In the genomic region with DNA sequence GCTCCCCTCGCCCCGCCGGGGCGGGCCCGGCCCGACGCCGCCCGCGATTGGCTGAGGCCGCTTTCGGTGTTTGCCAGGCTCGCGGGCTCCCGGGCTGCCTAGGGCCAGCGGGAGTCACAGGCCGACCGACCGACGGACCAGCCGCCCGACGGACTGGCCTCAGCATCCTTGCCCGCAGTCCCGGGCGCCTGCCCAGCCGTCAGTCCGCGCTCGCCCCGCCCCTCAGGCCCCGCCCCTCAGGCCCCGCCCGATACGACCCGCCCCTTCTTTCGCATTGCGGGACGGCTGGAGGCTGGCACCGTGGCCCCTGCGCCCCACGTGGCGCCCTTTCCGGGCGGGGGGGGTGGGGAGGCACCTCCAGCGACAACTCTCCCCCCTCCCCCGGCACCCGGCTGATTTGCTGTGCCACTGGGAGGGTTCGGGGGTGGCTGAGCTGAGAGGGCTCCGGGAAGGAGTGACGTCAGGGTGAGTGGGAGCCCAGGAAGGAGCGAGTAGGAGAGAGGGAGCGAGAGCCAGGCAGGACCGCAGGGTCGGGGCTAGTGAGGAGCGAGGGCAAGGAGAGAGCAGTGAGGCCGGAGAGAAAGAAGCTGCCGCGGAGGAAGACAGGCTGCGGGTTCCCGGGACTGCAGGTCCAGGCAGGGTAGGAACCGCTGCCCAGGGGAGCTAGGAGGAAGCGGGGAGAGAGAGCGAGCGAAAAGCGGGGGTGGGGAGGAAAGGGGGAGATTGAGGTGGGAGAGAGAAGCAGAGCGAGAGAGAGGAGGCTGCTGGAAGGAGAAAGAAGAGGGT, we compare ENCODE assay signal across 8 cellular contexts. TPM values are rescaled to one million over a fixed set of nuclear protein-coding genes. Genes with fewer than 3 reads are reported as not detected.
DNase-seq lines count a peak whose midpoint lies in the region; ATAC-seq and TF ChIP-seq lines count a peak whose summit lies in the region.

A gene with protein sequence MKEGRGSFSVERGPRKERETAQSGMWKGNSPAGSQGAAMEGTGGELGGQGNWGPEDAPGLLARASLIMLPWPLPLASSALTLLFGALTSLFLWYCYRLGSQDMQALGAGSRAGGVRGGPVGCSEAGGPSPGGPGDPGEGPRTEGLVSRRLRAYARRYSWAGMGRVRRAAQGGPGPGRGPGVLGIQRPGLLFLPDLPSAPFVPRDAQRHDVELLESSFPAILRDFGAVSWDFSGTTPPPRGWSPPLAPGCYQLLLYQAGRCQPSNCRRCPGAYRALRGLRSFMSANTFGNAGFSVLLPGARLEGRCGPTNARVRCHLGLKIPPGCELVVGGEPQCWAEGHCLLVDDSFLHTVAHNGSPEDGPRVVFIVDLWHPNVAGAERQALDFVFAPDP (plus strand): TSS at position 387 of the 786 bp plus-strand sequence. CDS start 484 bp downstream, outside the sequence.

- H3K18ac ChIP-seq in trophoblast cell (ENCODE audit: low read length), result no peak within 1 kb of the TSS

- H3K79me2 ChIP-seq in trophoblast cell (ENCODE audit: control insufficient read depth, insufficient read depth, low read length, poor library complexity), result no peaks in the 10 kb centered on the region

- no peak within 1 kb of the TSS for H2BK5ac ChIP-seq in trophoblast cell (ENCODE audit: low read depth, low read length, poor library complexity)

- no peak within 1 kb of the TSS for H3K27ac ChIP-seq in trophoblast cell (ENCODE audit: low read depth, low read length)
- no peak within 1 kb of the TSS for H3K27ac ChIP-seq in upper lobe of right lung

- TF ChIP-seq CTCF in upper lobe of right lung (IDR thresholded peaks at IDR 0.05), result no peak

- H3K4me1 ChIP-seq in trophoblast cell (ENCODE audit: control insufficient read depth in 1 of 2, insufficient read depth in 2 of 2, low read length in 2 of 2), result peaks cover 4 to 12% of the 10 kb centered on the region in 2 experiments
- no peaks in the 10 kb centered on the region for H3K4me1 ChIP-seq in upper lobe of right lung

- H4K12ac ChIP-seq in trophoblast cell (ENCODE audit: low read depth, low read length), result no peak within 1 kb of the TSS

- peak within 1 kb of the TSS; percentile 42 for H2AFZ ChIP-seq in trophoblast cell (ENCODE audit: insufficient read depth, low read length, poor library complexity)

- intact Hi-C loops in left cardiac atrium (cut with DNase I) (no loop called here), upper lobe of right lung (cut with DNase I) (no loop called here)

- no peak within 1 kb of the TSS for H2BK12ac ChIP-seq in trophoblast cell (ENCODE audit: low read length)

- DNase-seq in AG08395 (ENCODE audit: low spot score) (peak; percentile 91), GM19238 (ENCODE audit: insufficient read length, low spot score) (peak; percentile 83), LHCN-M2 (ENCODE audit: low read depth) (peak; percentile 81), amniotic epithelial cell (ENCODE audit: low read depth) (peak; percentile 96), left cardiac atrium (peak; percentile 76), trophoblast cell (peak in 1 of 2 donors; percentile 69), upper lobe of right lung (peak; percentile 90)

- no peaks in the 10 kb centered on the region for H3K27me3 ChIP-seq in trophoblast cell (ENCODE audit: insufficient read depth, low read length)
- H3K27me3 ChIP-seq in upper lobe of right lung, result peaks cover 19% of the 10 kb centered on the region

- H4K91ac ChIP-seq in trophoblast cell (ENCODE audit: low read depth, low read length), result no peak within 1 kb of the TSS

- peak within 1 kb of the TSS; percentile 77 for H3K4me3 ChIP-seq in trophoblast cell (ENCODE audit: low read depth, low read length)
- H3K4me3 ChIP-seq in upper lobe of right lung, result peak within 1 kb of the TSS; percentile 65

- H3K23ac ChIP-seq in trophoblast cell (ENCODE audit: low read length), result no peak within 1 kb of the TSS

- H3K9me3 ChIP-seq in trophoblast cell (ENCODE audit: insufficient read depth, low read depth, low read length) (no peaks in the 10 kb centered on the region), upper lobe of right lung (no peaks in the 10 kb centered on the region)

- H3K36me3 ChIP-seq in trophoblast cell (ENCODE audit: control insufficient read depth in 1 of 2, insufficient read depth in 2 of 2, low read length in 2 of 2) (no peaks in the 10 kb centered on the region), upper lobe of right lung (no peaks in the 10 kb centered on the region)

- peaks cover 2% of the 10 kb centered on the region for H3K79me1 ChIP-seq in trophoblast cell (ENCODE audit: low read length)

- no peak within 1 kb of the TSS for H2BK120ac ChIP-seq in trophoblast cell (ENCODE audit: insufficient read depth, low read length, poor library complexity)

- no peak within 1 kb of the TSS for H3K4ac ChIP-seq in trophoblast cell (ENCODE audit: low read depth, low read length)

- H2AK5ac ChIP-seq in trophoblast cell (ENCODE audit: low read length), result no peak within 1 kb of the TSS

- H3K9ac ChIP-seq in trophoblast cell (ENCODE audit: low read length), result no peak within 1 kb of the TSS

- no peak within 1 kb of the TSS for H4K8ac ChIP-seq in trophoblast cell (ENCODE audit: low read depth, low read length)

- no peak within 1 kb of the TSS for H3K14ac ChIP-seq in trophoblast cell (ENCODE audit: low read length)

- peak; percentile 78 for ATAC-seq in SK-N-SH treated with all-trans-retinoic acid at 6 μM for 48 hours
- ATAC-seq in left cardiac atrium, result peak; percentile 85 to 89
- ATAC-seq in upper lobe of right lung, result peak; percentile 87

- peak within 1 kb of the TSS; percentile 72 for H3K4me2 ChIP-seq in trophoblast cell (ENCODE audit: low read length)

- no CpG with 5 or more reads among the region's 67 CpGs for WGBS in trophoblast cell (ENCODE audit: extremely low coverage, insufficient coverage, insufficient read length)

TF ChIP-seq in SK-N-SH treated with all-trans-retinoic acid at 6 μM for 48 hours, 23 proteins besides CTCF, POLR2A, EP300 and RAD21:
- TF ChIP-seq TCF4 (CRISPR knock-in tag; IDR thresholded peaks at IDR 0.05; ENCODE audit: borderline replicate concordance) (no peak), ZC3H10 (CRISPR knock-in tag; IDR thresholded peaks at IDR 0.05) (no peak)
- TF ChIP-seq, protein P1, sequence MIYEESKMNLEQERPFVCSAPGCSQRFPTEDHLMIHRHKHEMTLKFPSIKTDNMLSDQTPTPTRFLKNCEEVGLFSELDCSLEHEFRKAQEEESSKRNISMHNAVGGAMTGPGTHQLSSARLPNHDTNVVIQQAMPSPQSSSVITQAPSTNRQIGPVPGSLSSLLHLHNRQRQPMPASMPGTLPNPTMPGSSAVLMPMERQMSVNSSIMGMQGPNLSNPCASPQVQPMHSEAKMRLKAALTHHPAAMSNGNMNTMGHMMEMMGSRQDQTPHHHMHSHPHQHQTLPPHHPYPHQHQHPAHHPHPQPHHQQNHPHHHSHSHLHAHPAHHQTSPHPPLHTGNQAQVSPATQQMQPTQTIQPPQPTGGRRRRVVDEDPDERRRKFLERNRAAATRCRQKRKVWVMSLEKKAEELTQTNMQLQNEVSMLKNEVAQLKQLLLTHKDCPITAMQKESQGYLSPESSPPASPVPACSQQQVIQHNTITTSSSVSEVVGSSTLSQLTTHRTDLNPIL (CRISPR knock-in tag; IDR thresholded peaks at IDR 0.05; ENCODE audit: low read depth), result 0 out of 2 replicates have a peak, but pooled peaks have one; percentile 17
- TF ChIP-seq, protein P2, sequence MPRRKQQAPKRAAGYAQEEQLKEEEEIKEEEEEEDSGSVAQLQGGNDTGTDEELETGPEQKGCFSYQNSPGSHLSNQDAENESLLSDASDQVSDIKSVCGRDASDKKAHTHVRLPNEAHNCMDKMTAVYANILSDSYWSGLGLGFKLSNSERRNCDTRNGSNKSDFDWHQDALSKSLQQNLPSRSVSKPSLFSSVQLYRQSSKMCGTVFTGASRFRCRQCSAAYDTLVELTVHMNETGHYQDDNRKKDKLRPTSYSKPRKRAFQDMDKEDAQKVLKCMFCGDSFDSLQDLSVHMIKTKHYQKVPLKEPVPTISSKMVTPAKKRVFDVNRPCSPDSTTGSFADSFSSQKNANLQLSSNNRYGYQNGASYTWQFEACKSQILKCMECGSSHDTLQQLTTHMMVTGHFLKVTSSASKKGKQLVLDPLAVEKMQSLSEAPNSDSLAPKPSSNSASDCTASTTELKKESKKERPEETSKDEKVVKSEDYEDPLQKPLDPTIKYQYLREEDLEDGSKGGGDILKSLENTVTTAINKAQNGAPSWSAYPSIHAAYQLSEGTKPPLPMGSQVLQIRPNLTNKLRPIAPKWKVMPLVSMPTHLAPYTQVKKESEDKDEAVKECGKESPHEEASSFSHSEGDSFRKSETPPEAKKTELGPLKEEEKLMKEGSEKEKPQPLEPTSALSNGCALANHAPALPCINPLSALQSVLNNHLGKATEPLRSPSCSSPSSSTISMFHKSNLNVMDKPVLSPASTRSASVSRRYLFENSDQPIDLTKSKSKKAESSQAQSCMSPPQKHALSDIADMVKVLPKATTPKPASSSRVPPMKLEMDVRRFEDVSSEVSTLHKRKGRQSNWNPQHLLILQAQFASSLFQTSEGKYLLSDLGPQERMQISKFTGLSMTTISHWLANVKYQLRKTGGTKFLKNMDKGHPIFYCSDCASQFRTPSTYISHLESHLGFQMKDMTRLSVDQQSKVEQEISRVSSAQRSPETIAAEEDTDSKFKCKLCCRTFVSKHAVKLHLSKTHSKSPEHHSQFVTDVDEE (CRISPR knock-in tag; IDR thresholded peaks at IDR 0.05), result no peak
- TF ChIP-seq, protein P3, sequence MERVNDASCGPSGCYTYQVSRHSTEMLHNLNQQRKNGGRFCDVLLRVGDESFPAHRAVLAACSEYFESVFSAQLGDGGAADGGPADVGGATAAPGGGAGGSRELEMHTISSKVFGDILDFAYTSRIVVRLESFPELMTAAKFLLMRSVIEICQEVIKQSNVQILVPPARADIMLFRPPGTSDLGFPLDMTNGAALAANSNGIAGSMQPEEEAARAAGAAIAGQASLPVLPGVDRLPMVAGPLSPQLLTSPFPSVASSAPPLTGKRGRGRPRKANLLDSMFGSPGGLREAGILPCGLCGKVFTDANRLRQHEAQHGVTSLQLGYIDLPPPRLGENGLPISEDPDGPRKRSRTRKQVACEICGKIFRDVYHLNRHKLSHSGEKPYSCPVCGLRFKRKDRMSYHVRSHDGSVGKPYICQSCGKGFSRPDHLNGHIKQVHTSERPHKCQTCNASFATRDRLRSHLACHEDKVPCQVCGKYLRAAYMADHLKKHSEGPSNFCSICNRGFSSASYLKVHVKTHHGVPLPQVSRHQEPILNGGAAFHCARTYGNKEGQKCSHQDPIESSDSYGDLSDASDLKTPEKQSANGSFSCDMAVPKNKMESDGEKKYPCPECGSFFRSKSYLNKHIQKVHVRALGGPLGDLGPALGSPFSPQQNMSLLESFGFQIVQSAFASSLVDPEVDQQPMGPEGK (CRISPR knock-in tag; IDR thresholded peaks at IDR 0.05; ENCODE audit: borderline replicate concordance), result peak; percentile 91

RNA-seq across cellular contexts. Expression of the gene that starts here (rescaled TPM):
- 5.0 and 8.9 TPM in 2 replicates for total RNA-seq in LHCN-M2 (2014; rRNA removed)
- 8.0 TPM for polyA plus RNA-seq in LHCN-M2 (2012)
- 1 to 10 TPM in 1 of 2 donors, under 1 TPM in 1; 0.59 to 1.0 TPM for total RNA-seq in left cardiac atrium
- polyA plus RNA-seq in trophoblast cell (2013), result 0.85 and 0.86 TPM in 2 replicates
- 4.4 TPM for total RNA-seq in upper lobe of right lung
